ENCODE assay signal across 1 cellular context in genomic region chr10:14325325-14325955, GRCh38.
TF ChIP-seq lines count a peak whose summit lies in the region.

No MANE protein-coding gene starts in this region.

TF ChIP-seq in IMR-90, 13 proteins besides CTCF, POLR2A, EP300 and RAD21 (continued from another document):
- TF ChIP-seq ELK1 (IDR thresholded peaks at IDR 0.05; ENCODE audit: borderline replicate concordance, low read depth, low read length): no peak
- no peak for TF ChIP-seq MAZ (IDR thresholded peaks at IDR 0.05; ENCODE audit: borderline replicate concordance, low read depth, low read length)
- no peak for TF ChIP-seq BHLHE40 (IDR thresholded peaks at IDR 0.05; ENCODE audit: low read depth, low read length)
- TF ChIP-seq NFE2L2 (IDR thresholded peaks at IDR 0.05; ENCODE audit: low read depth, low read length): no peak
